Comparison of ENCODE assay signal across 7 cellular contexts in the genomic region with DNA sequence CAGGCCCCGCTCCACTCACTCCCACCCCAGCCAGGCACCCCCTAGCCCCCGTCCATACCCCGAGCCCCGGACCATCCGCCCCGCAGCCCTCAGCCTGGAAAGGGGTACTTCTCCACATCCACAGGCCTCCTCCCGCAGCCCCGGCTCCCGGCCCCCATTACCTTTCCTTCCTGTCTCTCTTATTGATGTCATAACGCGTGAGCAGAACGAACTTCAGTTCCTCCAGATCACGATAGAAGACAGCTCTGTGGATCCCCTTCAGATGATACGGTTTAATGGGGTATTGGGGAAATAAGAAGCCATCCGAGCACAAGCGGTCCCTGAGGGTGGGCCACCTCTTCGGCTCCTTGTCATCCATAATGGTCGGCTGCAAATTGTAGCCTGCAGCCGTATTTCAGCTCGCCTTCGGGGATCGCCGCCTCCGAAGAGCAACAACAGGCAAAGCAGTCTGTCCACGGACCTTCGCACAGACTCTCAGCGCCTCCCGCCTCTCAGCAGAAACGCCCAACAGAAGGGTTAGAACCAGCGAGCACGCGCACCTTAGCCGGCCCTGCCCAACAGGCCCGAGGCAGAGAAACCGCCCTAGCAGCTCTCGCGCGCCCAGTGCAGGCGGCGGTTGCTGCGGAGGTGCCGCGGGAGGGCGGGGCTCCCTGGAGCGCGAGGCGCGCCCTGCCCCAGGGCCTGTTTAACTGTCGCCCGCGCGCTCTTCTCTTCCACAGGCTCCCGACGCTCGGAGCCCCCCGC. TPM values are rescaled to one million over a fixed set of nuclear protein-coding genes. Genes with fewer than 3 reads are reported as not detected.
DNase-seq lines count a peak whose midpoint lies in the region; ATAC-seq and TF ChIP-seq lines count a peak whose summit lies in the region.
"Not testable (repeated sequence)": the region's sequence is repeated elsewhere in the genome, so short reads cannot be mapped to it uniquely, and the experiment has no call there.

A gene (minus strand): TSS at position 474 of the 744 bp plus-strand sequence. CDS start 116 bp downstream, at position 358.

- peak; percentile 64 for DNase-seq in KBM-7
- peak; percentile 17 for DNase-seq in activated CD4-positive, alpha-beta T cell treated with anti-CD3 and anti-CD28 coated beads, Interleukin-2, amount 50 U/mL, for 1 hour
- peak; percentile 44 to 49 (median 45) for DNase-seq in immature natural killer cell
- peak in 1 of 2 donors; percentile 45 for DNase-seq in psoas muscle

- WGBS in psoas muscle, 3 donors, result 0 to 1% (median 0%) methylated on average over 23 to 30 of the region's 56 CpGs

- peak; percentile 92 for ATAC-seq in GM18517 (IDR thresholded peaks at IDR 0.05; ENCODE audit: unreplicated experiment)
- peak; percentile 93 for ATAC-seq in HG02623 (IDR thresholded peaks at IDR 0.05; ENCODE audit: unreplicated experiment)
- ATAC-seq in psoas muscle, result peak; percentile 89 to 94 (median 92)

- H3K4me1 ChIP-seq in psoas muscle, result not testable (repeated sequence)

- not testable (repeated sequence) for TF ChIP-seq CTCF in psoas muscle (IDR thresholded peaks at IDR 0.05)

- peak within 1 kb of the TSS; percentile 82 for H3K27ac ChIP-seq in psoas muscle

- H3K27me3 ChIP-seq in psoas muscle (ENCODE audit: insufficient read depth in 3 of 3, low read length in 2 of 3), result not testable (repeated sequence)

- peak within 1 kb of the TSS; percentile 91 for H3K4me3 Mint-ChIP-seq in dendritic cell treated with granulocyte-macrophage colony-stimulating factor and Interleukin-4, amounts not matched to agents 40 ng/mL and 50 ng/mL, for 4 days
- peak within 1 kb of the TSS; percentile 95 to 99 (median 97) for H3K4me3 Mint-ChIP-seq in immature natural killer cell

- intact Hi-C loops in dendritic cell treated with granulocyte-macrophage colony-stimulating factor and Interleukin-4, amounts not matched to agents 40 ng/mL and 50 ng/mL, for 4 days (cut with micrococcal nuclease), result not testable (repeated sequence)
- intact Hi-C loops in psoas muscle (cut with DNase I), result loop anchor here (10.0 kb wide), 2 partner anchors 273 to 513 kb away; a partner anchor contains a TSS

- H3K4me1 Mint-ChIP-seq in dendritic cell treated with granulocyte-macrophage colony-stimulating factor and Interleukin-4, amounts not matched to agents 40 ng/mL and 50 ng/mL, for 4 days (ENCODE audit: low read depth), result not testable (repeated sequence)
- H3K4me1 Mint-ChIP-seq in immature natural killer cell, result peaks cover 6 to 13% of the 10 kb centered on the region in 2 donors

- H3K9me3 Mint-ChIP-seq in dendritic cell treated with granulocyte-macrophage colony-stimulating factor and Interleukin-4, amounts not matched to agents 40 ng/mL and 50 ng/mL, for 4 days; immature natural killer cell: not testable (repeated sequence)

- H3K27ac Mint-ChIP-seq in dendritic cell treated with granulocyte-macrophage colony-stimulating factor and Interleukin-4, amounts not matched to agents 40 ng/mL and 50 ng/mL, for 4 days, result peak within 1 kb of the TSS; percentile 92
- H3K27ac Mint-ChIP-seq in immature natural killer cell, result peak within 1 kb of the TSS; percentile 94 to 98 (median 96)

- H3K4me3 ChIP-seq in psoas muscle, result peak within 1 kb of the TSS; percentile 78

- peaks cover 20% of the 10 kb centered on the region for H3K27me3 Mint-ChIP-seq in dendritic cell treated with granulocyte-macrophage colony-stimulating factor and Interleukin-4, amounts not matched to agents 40 ng/mL and 50 ng/mL, for 4 days
- H3K27me3 Mint-ChIP-seq in immature natural killer cell (ENCODE audit: low read depth in 3 of 3), result not testable (repeated sequence)

- H3K36me3 ChIP-seq in psoas muscle (ENCODE audit: insufficient read depth in 1 of 2, low read depth in 1 of 2), result not testable (repeated sequence)

- peaks cover 11% of the 10 kb centered on the region for H3K36me3 Mint-ChIP-seq in dendritic cell treated with granulocyte-macrophage colony-stimulating factor and Interleukin-4, amounts not matched to agents 40 ng/mL and 50 ng/mL, for 4 days (ENCODE audit: low read depth)
- not testable (repeated sequence) for H3K36me3 Mint-ChIP-seq in immature natural killer cell

- in situ Hi-C loops in KBM-7 (cut with MboI; ENCODE audit: low pct_unique_long_range_greater_than_20kb, low sequenced_read_pairs), result not testable (repeated sequence)

- H3K9me3 ChIP-seq in psoas muscle, result not testable (repeated sequence)

RNA-seq across cellular contexts. Expression of the gene that starts here (rescaled TPM):
- polyA plus RNA-seq in immature natural killer cell (10 to 100 TPM in 2 of 3 donors, not detected in 1; 14.2 to 26.0 TPM), psoas muscle (1 to 10 TPM in 1 of 3 donors, under 1 TPM in 2; 0.16 to 1.0 (median 0.17) TPM)
- 1 to 10 TPM; 1.1 to 5.0 (median 2.1) TPM for total RNA-seq in psoas muscle
